Comparison of ENCODE assay signal across 1 cellular context in genomic region chr14:92144708-92145107, GRCh38.
TF ChIP-seq lines count a peak whose summit lies in the region.

No MANE protein-coding gene starts in this region.

TF ChIP-seq in IMR-90, 13 proteins besides CTCF, POLR2A, EP300 and RAD21:
- TF ChIP-seq RCOR1 (IDR thresholded peaks at IDR 0.05; ENCODE audit: insufficient replicate concordance, low read length) (no peak), BHLHE40 (IDR thresholded peaks at IDR 0.05; ENCODE audit: low read depth, low read length) (no peak), FOS (IDR thresholded peaks at IDR 0.05; ENCODE audit: low read depth, low read length) (no peak), SMC3 (IDR thresholded peaks at IDR 0.05; ENCODE audit: low read depth, low read length) (no peak), USF2 (IDR thresholded peaks at IDR 0.05; ENCODE audit: low read depth, low read length) (no peak), RFX5 (IDR thresholded peaks at IDR 0.05; ENCODE audit: low read depth, low read length) (no peak), MXI1 (IDR thresholded peaks at IDR 0.05; ENCODE audit: borderline replicate concordance, low read depth, low read length) (no peak), ELK1 (IDR thresholded peaks at IDR 0.05; ENCODE audit: borderline replicate concordance, low read depth, low read length) (no peak), CEBPB (IDR thresholded peaks at IDR 0.05; ENCODE audit: low read depth, low read length) (no peak), CHD1 (IDR thresholded peaks at IDR 0.05; ENCODE audit: low read depth, low read length) (no peak), MAZ (IDR thresholded peaks at IDR 0.05; ENCODE audit: borderline replicate concordance, low read depth, low read length) (no peak), NFE2L2 (IDR thresholded peaks at IDR 0.05; ENCODE audit: low read depth, low read length) (no peak), MAFK (IDR thresholded peaks at IDR 0.05; ENCODE audit: low read depth, low read length) (no peak)
TF ChIP-seq in IMR-90: peak in this region for 0.
